ENCODE assay signal across 15 cellular contexts in the genomic region with DNA sequence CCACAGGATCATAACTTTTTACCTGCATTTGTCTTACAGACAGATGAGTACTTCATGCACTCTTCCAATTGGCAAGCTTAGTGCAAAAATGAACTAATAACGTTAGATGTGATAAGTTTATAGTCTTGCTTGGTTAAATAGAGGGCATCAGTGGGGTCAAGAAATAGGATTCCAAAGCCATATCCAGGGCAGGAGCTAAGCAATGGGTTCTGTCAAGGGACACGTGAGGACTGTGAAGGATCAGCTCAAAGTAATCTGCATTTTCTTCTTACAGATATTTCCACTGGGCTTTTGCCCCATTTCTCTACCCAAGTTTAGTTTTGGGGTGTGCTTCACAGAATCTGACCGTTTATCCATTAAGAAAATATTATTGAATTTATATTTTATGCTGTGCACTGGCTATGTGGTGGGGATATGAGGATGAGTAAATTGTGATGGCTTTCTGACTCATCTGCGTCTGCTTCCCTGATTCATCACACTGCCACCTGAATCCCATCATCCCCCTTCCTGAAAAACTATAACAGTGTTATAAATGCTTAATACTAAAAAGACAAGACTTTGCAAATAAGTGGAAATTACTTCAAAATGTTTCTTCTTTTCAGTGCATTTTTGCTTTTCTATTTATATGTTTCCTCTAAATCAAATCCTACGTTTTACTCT. TPM values are rescaled to one million over a fixed set of nuclear protein-coding genes. Genes with fewer than 3 reads are reported as not detected.
DNase-seq lines count a peak whose midpoint lies in the region; ATAC-seq lines count a peak whose summit lies in the region.
"Had no signal": no experiment of that assay in that cellular context is flagged by ENCODE, and none has a peak within 500 bp of the region (broad histone marks: within the 10 kb centered on the region; RNA-seq: fewer than 3 reads in every experiment).

No MANE protein-coding gene starts in this region.

- ATAC-seq in GM21526 (IDR thresholded peaks at IDR 0.05; ENCODE audit: low FRiP score, unreplicated experiment) (no peak), HG02678 (IDR thresholded peaks at IDR 0.05; ENCODE audit: unreplicated experiment) (no peak), GM19467 (IDR thresholded peaks at IDR 0.05; ENCODE audit: unreplicated experiment) (no peak)
- ATAC-seq: left ventricle myocardium superior had no signal

- DNase-seq in Daoy (ENCODE audit: low read depth), result peak; percentile 62
- DNase-seq in NCI-H226, result peak; percentile 31
- peak; percentile 37 for DNase-seq in dermis blood vessel endothelial cell
- peak; percentile 38 for DNase-seq in non-pigmented ciliary epithelial cell (ENCODE audit: low read depth)
- DNase-seq in NCI-H1694 (lab: John Stamatoyannopoulos, UW), result no peak
- DNase-seq: activated B cell treated with CpG ODN at 0.5 μM for 24 hours, activated gamma-delta T cell, aorta, dorsolateral prefrontal cortex, left ventricle myocardium superior, posterior cingulate gyrus, Right ventricle myocardium superior had no signal

RNA-seq across cellular contexts. Expression of a gene that starts 17.5 kb away (rescaled TPM):
- 6.5 and 10.2 TPM in 2 replicates for total RNA-seq in Daoy (2014; rRNA removed; shearing (Covaris generic))
- total RNA-seq in dermis blood vessel endothelial cell, result 7.3 and 9.9 TPM in 2 replicates
